Comparison of ENCODE assay signal across 19 cellular contexts in the genomic region with DNA sequence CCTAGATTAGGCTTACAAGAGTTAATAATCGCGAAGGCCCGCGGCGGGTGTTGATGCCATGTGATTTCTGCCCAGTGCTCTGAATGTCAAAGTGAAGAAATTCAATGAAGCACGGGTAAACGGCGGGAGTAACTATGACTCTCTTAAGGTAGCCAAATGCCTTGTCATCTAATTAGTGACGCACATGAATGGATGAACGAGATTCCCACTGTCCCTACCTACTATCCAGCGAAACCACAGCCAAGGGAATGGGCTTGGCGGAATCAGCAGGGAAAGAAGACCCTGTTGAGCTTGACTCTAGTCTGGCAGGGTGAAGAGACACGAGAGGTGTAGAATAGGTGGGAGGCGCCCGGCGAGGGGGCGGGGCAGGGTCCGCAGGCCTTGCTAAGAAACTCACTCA.
"Had no signal": no experiment of that assay in that cellular context is flagged by ENCODE, and none has a peak within 500 bp of the region (broad histone marks: within the 10 kb centered on the region; RNA-seq: fewer than 3 reads in every experiment).

No MANE protein-coding gene starts in this region.

- H3K9me3 ChIP-seq: gastrocnemius medialis, heart right ventricle, spleen, stomach, thoracic aorta, transverse colon had no signal

- H3K4me1 ChIP-seq: gastrocnemius medialis, stomach, transverse colon had no signal

- H3K4me3 Mint-ChIP-seq: naive thymus-derived CD4-positive, alpha-beta T cell had no signal

- DNase-seq: caudate nucleus; dorsolateral prefrontal cortex; effector CD8-positive, alpha-beta T cell; gastrocnemius medialis; heart right ventricle; hypothalamus; islet precursor cell; left ventricle myocardium superior; naive thymus-derived CD4-positive, alpha-beta T cell; posterior cingulate gyrus; spleen; stimulated activated CD4-positive, alpha-beta T cell treated with anti-CD3 and anti-CD28 coated beads, Interleukin-15, amount 100 ng/mL, for 24 hours; stimulated activated naive CD4-positive, alpha-beta T cell; stomach; substantia nigra; transverse colon had no signal

- H3K27ac ChIP-seq: coronary artery, dorsolateral prefrontal cortex, gastrocnemius medialis, heart right ventricle, spleen, stomach, thoracic aorta, transverse colon had no signal

- H3K4me1 Mint-ChIP-seq: naive thymus-derived CD4-positive, alpha-beta T cell had no signal

- H3K4me3 ChIP-seq: coronary artery, dorsolateral prefrontal cortex, gastrocnemius medialis, heart right ventricle, lung, spleen, stomach, thoracic aorta, transverse colon had no signal

- H3K27me3 ChIP-seq: dorsolateral prefrontal cortex, gastrocnemius medialis, heart right ventricle, spleen, stomach, transverse colon had no signal

- H3K27me3 Mint-ChIP-seq: naive thymus-derived CD4-positive, alpha-beta T cell had no signal
